ENCODE assay signal across 10 cellular contexts in genomic region chr6:16472349-16473069, GRCh38.
DNase-seq lines count a peak whose midpoint lies in the region; ATAC-seq and TF ChIP-seq lines count a peak whose summit lies in the region.
"Had no signal": no experiment of that assay in that cellular context is flagged by ENCODE, and none has a peak within 500 bp of the region (broad histone marks: within the 10 kb centered on the region; RNA-seq: fewer than 3 reads in every experiment).

No MANE protein-coding gene starts in this region.

- peak overlapping the region; percentile 96 for H3K23ac ChIP-seq in IMR-90 (ENCODE audit: low read depth, low read length)

- peaks cover 35% of the 10 kb centered on the region for H3K36me3 Mint-ChIP-seq in T-helper 1 cell treated with Interleukin-12 subunit alpha and Interleukin-12 subunit beta and Interleukin-4 antibody, amounts not matched to agents 30 μg/mL and 1 μg/mL, for 36 hours (ENCODE audit: low read depth)
- peaks cover 23% of the 10 kb centered on the region for H3K36me3 Mint-ChIP-seq in central memory CD8-positive, alpha-beta T cell (ENCODE audit: insufficient read depth)
- peaks cover 25% of the 10 kb centered on the region for H3K36me3 Mint-ChIP-seq in activated CD4-positive, alpha-beta T cell treated with anti-CD3 and anti-CD28 coated beads for 36 hours (ENCODE audit: low read depth)

- H3K9ac ChIP-seq in IMR-90 (ENCODE audit: low read depth, low read length): peak overlapping the region; percentile 66

- H4K91ac ChIP-seq in IMR-90 (ENCODE audit: insufficient read depth, low read depth, low read length): peak overlapping the region; percentile 96

- TF ChIP-seq POLR2A in IMR-90 (IDR thresholded peaks at IDR 0.05; ENCODE audit: low read depth, low read length): no peak

- H3K56ac ChIP-seq in IMR-90 (ENCODE audit: extremely low read depth, insufficient read depth, low read length): peak overlapping the region; percentile 93

- peak overlapping the region; percentile 91 for H3K18ac ChIP-seq in IMR-90 (ENCODE audit: low read depth, low read length)

- H2BK120ac ChIP-seq in IMR-90 (ENCODE audit: low read depth, low read length): peak overlapping the region; percentile 98

- no peak for TF ChIP-seq RAD21 in IMR-90 (IDR thresholded peaks at IDR 0.05; ENCODE audit: low read length)

- in situ Hi-C loops in IMR-90 (cut with MboI; ENCODE audit: low sequenced_read_pairs): no loop called here

- no peak overlapping the region for H2AFZ ChIP-seq in IMR-90 (replicated peaks; ENCODE audit: low read length, poor library complexity)
- no peak overlapping the region for H2AFZ ChIP-seq in osteoblast (ENCODE audit: low read length)

- H2BK20ac ChIP-seq in IMR-90 (ENCODE audit: low read depth, low read length): peak overlapping the region; percentile 98

- H3K4me3 Mint-ChIP-seq in T-helper 1 cell treated with Interleukin-12 subunit alpha and Interleukin-12 subunit beta and Interleukin-4 antibody, amounts not matched to agents 30 μg/mL and 1 μg/mL, for 36 hours: no peak overlapping the region
- H3K4me3 Mint-ChIP-seq in central memory CD8-positive, alpha-beta T cell: peak overlapping the region; percentile 12
- no peak overlapping the region for H3K4me3 Mint-ChIP-seq in activated CD4-positive, alpha-beta T cell treated with anti-CD3 and anti-CD28 coated beads for 36 hours

- no peak for TF ChIP-seq CTCF in IMR-90 (conservative IDR thresholded peaks at IDR 0.05; ENCODE audit: low read depth, low read length)
- no peak for TF ChIP-seq CTCF in osteoblast (IDR thresholded peaks at IDR 0.05; ENCODE audit: extremely low read depth, low read depth, low read length)

- peaks cover 4% of the 10 kb centered on the region for H3K9me3 Mint-ChIP-seq in T-helper 1 cell treated with Interleukin-12 subunit alpha and Interleukin-12 subunit beta and Interleukin-4 antibody, amounts not matched to agents 30 μg/mL and 1 μg/mL, for 36 hours
- H3K9me3 Mint-ChIP-seq in central memory CD8-positive, alpha-beta T cell: no peaks in the 10 kb centered on the region
- peaks cover 3% of the 10 kb centered on the region for H3K9me3 Mint-ChIP-seq in activated CD4-positive, alpha-beta T cell treated with anti-CD3 and anti-CD28 coated beads for 36 hours (ENCODE audit: low read depth)

- intact Hi-C loops in IMR-90 (cut with micrococcal nuclease): loop anchor here (2.0 kb wide), 1 partner anchor 134 kb away; no protein-coding TSS in a partner anchor
- intact Hi-C loops in activated CD4-positive, alpha-beta T cell treated with anti-CD3 and anti-CD28 coated beads for 36 hours (cut with DNase I, micrococcal nuclease): loop anchor here (2.0 to 5.0 kb wide), 4 partner anchors 35 to 695 kb away; no protein-coding TSS in a partner anchor

- H4K5ac ChIP-seq in IMR-90 (ENCODE audit: low read depth, low read length): peak overlapping the region; percentile 96

- H3K9me1 ChIP-seq in IMR-90 (ENCODE audit: insufficient read depth, low read length): peaks cover 17% of the 10 kb centered on the region

- H3K14ac ChIP-seq in IMR-90 (replicated peaks; ENCODE audit: low read depth, low read length): peak overlapping the region; percentile 74

- POLR2A ChIA-PET in IMR-90 (lab: Charles Lee; ENCODE audit: unreplicated experiment): no interaction called here
- POLR2A ChIA-PET in activated CD4-positive, alpha-beta T cell treated with anti-CD3 and anti-CD28 coated beads for 36 hours (lab: Charles Lee): interaction anchor here (1.7 kb wide), 1 partner anchor 35 kb away, joined by 4 read pairs; no protein-coding TSS in a partner anchor

- H3K4me1 ChIP-seq in IMR-90 (ENCODE audit: control insufficient read depth, insufficient read depth, low read length): peaks cover 21% of the 10 kb centered on the region
- H3K4me1 ChIP-seq in osteoblast (ENCODE audit: insufficient read depth, low read length): peaks cover 11% of the 10 kb centered on the region

- H3K4me1 Mint-ChIP-seq in T-helper 1 cell treated with Interleukin-12 subunit alpha and Interleukin-12 subunit beta and Interleukin-4 antibody, amounts not matched to agents 30 μg/mL and 1 μg/mL, for 36 hours (ENCODE audit: low read depth): peaks cover 59% of the 10 kb centered on the region
- peaks cover 61% of the 10 kb centered on the region for H3K4me1 Mint-ChIP-seq in central memory CD8-positive, alpha-beta T cell
- peaks cover 80% of the 10 kb centered on the region for H3K4me1 Mint-ChIP-seq in activated CD4-positive, alpha-beta T cell treated with anti-CD3 and anti-CD28 coated beads for 36 hours

- DNase-seq in T-helper 1 cell (no peak), IMR-90 (peak; percentile 92), osteoblast (ENCODE audit: insufficient read length, low spot score, missing footprints) (no peak), NCI-H524 treated with DMSO at 0.1 percent for 48 hours (lab: John Stamatoyannopoulos, UW) (no peak), SIG-M5 treated with dmso at 0.1 percent for 504 hours (lab: John Stamatoyannopoulos, UW; ENCODE audit: unreplicated experiment) (no peak)
- no peak for DNase-seq in central memory CD8-positive, alpha-beta T cell (ENCODE audit: low spot score in 2 of 2)
- no peak for DNase-seq in activated CD4-positive, alpha-beta T cell treated with anti-CD3 and anti-CD28 coated beads for 36 hours
- DNase-seq: NCI-H1417 treated with DMSO at 0.1 percent for 48 hours, SHP77 had no signal

- H3K36me3 ChIP-seq in IMR-90 (ENCODE audit: control insufficient read depth, insufficient read depth, low read length): no peaks in the 10 kb centered on the region
- H3K36me3 ChIP-seq in osteoblast (ENCODE audit: insufficient read depth, low read length): no peaks in the 10 kb centered on the region

- peak overlapping the region; percentile 93 for H2BK5ac ChIP-seq in IMR-90 (ENCODE audit: low read depth, low read length, poor library complexity, severe bottlenecking)

- ATAC-seq in IMR-90 (ENCODE audit: low read depth): peak; percentile 83
- ATAC-seq in central memory CD8-positive, alpha-beta T cell (replicated peaks; ENCODE audit: extremely low read depth, poor library complexity, severe bottlenecking): no peak
- no peak for ATAC-seq in activated CD4-positive, alpha-beta T cell treated with anti-CD3 and anti-CD28 coated beads for 36 hours

- CTCF ChIA-PET in IMR-90 (lab: Yijun Ruan, JAX): interaction anchor here (1.5 kb wide), 1 partner anchor 39 kb away, joined by 4 read pairs; no protein-coding TSS in a partner anchor
- CTCF ChIA-PET in activated CD4-positive, alpha-beta T cell treated with anti-CD3 and anti-CD28 coated beads for 36 hours (lab: Charles Lee): interaction anchor here (0.8 to 2.0 kb wide), 4 partner anchors 8 to 241 kb away, joined by 3 to 8 read pairs (median 3); no protein-coding TSS in a partner anchor

- H3K4me2 ChIP-seq in IMR-90 (ENCODE audit: low read depth, low read length): peak overlapping the region; percentile 81
- peak overlapping the region; percentile 27 for H3K4me2 ChIP-seq in osteoblast (ENCODE audit: insufficient read depth, low read length)

- peak overlapping the region; percentile 98 for H3K27ac ChIP-seq in IMR-90 (ENCODE audit: insufficient read depth, low read length)
- H3K27ac ChIP-seq in osteoblast (ENCODE audit: low read depth, low read length): peak overlapping the region; percentile 15

- no peak overlapping the region for H2AK9ac ChIP-seq in IMR-90 (replicated peaks; ENCODE audit: low read depth, low read length, poor library complexity)

- H3K4me3 ChIP-seq in IMR-90 (ENCODE audit: insufficient read depth, low read depth, low read length) (no peak overlapping the region), osteoblast (ENCODE audit: insufficient read depth, low read length) (no peak overlapping the region)

- H2BK15ac ChIP-seq in IMR-90 (ENCODE audit: low read depth, low read length): peak overlapping the region; percentile 94; the same call in 2 of the 3 replicates

- peak overlapping the region; percentile 67 for H2AK5ac ChIP-seq in IMR-90 (ENCODE audit: low read depth, low read length)

- no CpG with 5 or more reads among the region's 3 CpGs for WGBS in IMR-90 (ENCODE audit: extremely low coverage in 2 of 2, insufficient read length in 1 of 2), 2 experiments

- H3K79me1 ChIP-seq in IMR-90 (ENCODE audit: low read depth in 1 of 2, low read length in 2 of 2): peaks cover 10 to 26% of the 10 kb centered on the region in 2 experiments

- peak overlapping the region; percentile 83 to 88 for H4K8ac ChIP-seq in IMR-90 (ENCODE audit: low read depth in 2 of 2, low read length in 2 of 2)

- H3K27me3 Mint-ChIP-seq in T-helper 1 cell treated with Interleukin-12 subunit alpha and Interleukin-12 subunit beta and Interleukin-4 antibody, amounts not matched to agents 30 μg/mL and 1 μg/mL, for 36 hours (ENCODE audit: low read depth): no peaks in the 10 kb centered on the region
- no peaks in the 10 kb centered on the region for H3K27me3 Mint-ChIP-seq in central memory CD8-positive, alpha-beta T cell
- no peaks in the 10 kb centered on the region for H3K27me3 Mint-ChIP-seq in activated CD4-positive, alpha-beta T cell treated with anti-CD3 and anti-CD28 coated beads for 36 hours

- H3K9me3 ChIP-seq in IMR-90 (ENCODE audit: control insufficient read depth, insufficient read depth, low read length) (peaks cover 5% of the 10 kb centered on the region), osteoblast (ENCODE audit: low read depth, low read length) (no peaks in the 10 kb centered on the region)

- BruUV-seq in IMR-90 (replicated peaks; lab: Mats Ljungman, UMichigan): no TSS peak

- dilution Hi-C loops in IMR-90 (cut with HindIII; ENCODE audit: low sequenced_read_pairs, unreplicated experiment): no loop called here

- H3K4ac ChIP-seq in IMR-90 (ENCODE audit: low read depth, low read length): peak overlapping the region; percentile 96

- no peaks in the 10 kb centered on the region for H3K79me2 ChIP-seq in osteoblast (ENCODE audit: insufficient read depth, low read length)

- peak overlapping the region; percentile 94 for H3K27ac Mint-ChIP-seq in T-helper 1 cell treated with Interleukin-12 subunit alpha and Interleukin-12 subunit beta and Interleukin-4 antibody, amounts not matched to agents 30 μg/mL and 1 μg/mL, for 36 hours
- peak overlapping the region; percentile 74 for H3K27ac Mint-ChIP-seq in central memory CD8-positive, alpha-beta T cell (ENCODE audit: low read depth)
- no peak overlapping the region for H3K27ac Mint-ChIP-seq in activated CD4-positive, alpha-beta T cell treated with anti-CD3 and anti-CD28 coated beads for 36 hours

- H4K20me1 ChIP-seq in IMR-90 (ENCODE audit: insufficient read depth, low read length): no peaks in the 10 kb centered on the region
- peaks cover 2% of the 10 kb centered on the region for H4K20me1 ChIP-seq in osteoblast (ENCODE audit: insufficient read depth, low read length)

- H3K27me3 ChIP-seq in IMR-90 (ENCODE audit: control insufficient read depth, insufficient read depth, low read length): no peaks in the 10 kb centered on the region
- no peaks in the 10 kb centered on the region for H3K27me3 ChIP-seq in osteoblast (ENCODE audit: insufficient read depth, low read length)

TF ChIP-seq in IMR-90, 13 proteins besides CTCF, POLR2A, EP300 and RAD21 (continues in another document):
- TF ChIP-seq MAFK (IDR thresholded peaks at IDR 0.05; ENCODE audit: low read depth, low read length): peak; percentile 70
- TF ChIP-seq FOS (IDR thresholded peaks at IDR 0.05; ENCODE audit: low read depth, low read length): peak; percentile 82
- no peak for TF ChIP-seq RFX5 (IDR thresholded peaks at IDR 0.05; ENCODE audit: low read depth, low read length)
